1 cellular context compared by ENCODE assay signal in genomic region chr14:68863610-68864300, GRCh38.
TF ChIP-seq lines count a peak whose summit lies in the region.

No MANE protein-coding gene starts in this region.

TF ChIP-seq in HepG2, 621 proteins besides CTCF, POLR2A, EP300 and RAD21 (continued from another document):
- TF ChIP-seq ZUFSP (CRISPR knock-in tag; IDR thresholded peaks at IDR 0.05; ENCODE audit: borderline replicate concordance), result no peak
- TF ChIP-seq FOXP4 (CRISPR knock-in tag; IDR thresholded peaks at IDR 0.05), result no peak
- no peak for TF ChIP-seq STAT5B (CRISPR knock-in tag; IDR thresholded peaks at IDR 0.05)
- no peak for TF ChIP-seq GTF2F1 (IDR thresholded peaks at IDR 0.05; ENCODE audit: low read length)
- TF ChIP-seq ZNF605 (CRISPR knock-in tag; IDR thresholded peaks at IDR 0.05), result no peak
- no peak for TF ChIP-seq SKI (IDR thresholded peaks at IDR 0.05; ENCODE audit: partially characterized antibody)
- TF ChIP-seq SOX6 (IDR thresholded peaks at IDR 0.05), result no peak
- TF ChIP-seq SOX6 (CRISPR knock-in tag; IDR thresholded peaks at IDR 0.05), result no peak
